In the genomic region with DNA sequence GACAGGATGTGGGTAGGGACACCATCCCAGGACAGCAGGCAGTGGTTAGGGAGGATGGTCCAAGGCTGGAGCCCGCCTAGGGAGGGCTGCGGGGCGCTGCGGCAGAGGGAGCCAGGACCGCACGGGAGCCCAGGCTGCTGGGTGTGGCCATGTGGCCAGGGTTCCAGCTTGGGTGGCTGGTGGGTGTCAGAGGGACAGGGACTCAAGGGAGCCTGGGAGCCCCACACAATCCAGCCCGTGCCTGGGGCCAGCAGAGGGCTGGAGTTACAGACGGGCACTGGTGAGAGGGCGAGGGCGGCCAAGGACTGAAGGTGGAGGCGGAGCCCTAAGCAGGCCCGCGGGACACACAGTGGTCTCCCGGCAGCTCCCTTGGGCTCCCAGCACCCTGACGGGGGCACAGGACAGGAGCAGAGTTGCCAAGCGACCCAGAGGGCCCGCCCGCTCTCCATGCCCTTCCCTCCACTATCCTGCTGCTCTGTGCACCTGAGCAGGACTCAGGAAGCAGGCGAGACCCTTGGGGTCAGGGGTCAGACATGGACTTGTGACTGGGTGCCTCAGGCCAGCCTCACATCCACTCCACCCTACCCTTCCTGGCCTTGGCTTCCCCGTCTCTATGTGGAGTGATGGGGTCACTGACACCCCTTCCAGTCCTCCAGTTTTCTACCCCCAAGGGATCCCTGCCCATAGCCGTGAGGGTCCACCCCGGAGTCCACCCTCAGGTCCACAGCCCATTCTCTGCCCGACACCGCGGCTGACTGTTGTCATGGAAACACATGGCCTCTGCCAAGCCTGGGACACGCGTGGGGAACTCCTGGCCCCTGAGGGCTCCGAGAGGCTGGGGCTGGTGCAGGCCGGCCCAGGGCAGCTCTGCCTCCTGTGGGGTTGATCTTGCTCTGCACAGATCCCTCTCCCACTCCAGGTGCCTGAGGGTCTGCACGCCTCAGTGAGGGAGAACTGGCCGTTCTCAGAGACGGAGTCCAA, we compare ENCODE assay signal across 24 cellular contexts. TPM values are rescaled to one million over a fixed set of nuclear protein-coding genes. Genes with fewer than 3 reads are reported as not detected.
DNase-seq lines count a peak whose midpoint lies in the region; ATAC-seq and TF ChIP-seq lines count a peak whose summit lies in the region.
"Had no signal": no experiment of that assay in that cellular context is flagged by ENCODE, and none has a peak within 500 bp of the region (broad histone marks: within the 10 kb centered on the region; RNA-seq: fewer than 3 reads in every experiment).

No MANE protein-coding gene starts in this region.

- DNase-seq in NCI-H82 (lab: John Stamatoyannopoulos, UW), result peak; percentile 26
- no peak for DNase-seq in NCI-H82 treated with DMSO at 0.1 percent for 48 hours (lab: John Stamatoyannopoulos, UW; ENCODE audit: unreplicated experiment)
- DNase-seq in NT2/D1 (ENCODE audit: low read depth, low spot score), result no peak
- peak; percentile 92 for DNase-seq in chondrocyte (ENCODE audit: low spot score)
- peak; percentile 63 for DNase-seq in spleen
- no peak for DNase-seq in NOMO-1 treated with dmso at 0.1 percent for 144 hours (lab: John Stamatoyannopoulos, UW; ENCODE audit: unreplicated experiment)
- DNase-seq: activated CD4-positive, alpha-beta T cell treated with anti-CD3 and anti-CD28 coated beads, Interleukin-2, amount 50 U/mL, for 4 hours; activated gamma-delta T cell treated with Interleukin-2 at 50 U/mL for 16 hours; amygdala; Calu3; dermis blood vessel endothelial cell; HFFc6; islet precursor cell; Karpas-422; NCI-H1930; NK-92 treated with Interleukin-12 subunit alpha and Interleukin-12 subunit beta, amount 100 ng/mL, for 24 hours; stimulated activated CD4-positive, alpha-beta T cell treated with anti-CD3 and anti-CD28 coated beads, Interleukin-4, amount 100 ng/mL, for 1 hour; stimulated activated naive CD8-positive, alpha-beta T cell treated with anti-CD3 and anti-CD28 coated beads, Interleukin-15, amount 100 ng/mL, for 72 hours; T-helper 9 cell had no signal

- H3K4me1 Mint-ChIP-seq in chondrocyte (ENCODE audit: low read depth), result peaks cover 4% of the 10 kb centered on the region

- peak overlapping the region; percentile 10 for H3K9ac ChIP-seq in NT2/D1 (ENCODE audit: insufficient read length, low read depth)

- no peak overlapping the region for H3K27ac Mint-ChIP-seq in chondrocyte (ENCODE audit: unreplicated experiment)
- H3K27ac Mint-ChIP-seq: HFFc6; stimulated activated naive CD8-positive, alpha-beta T cell treated with anti-CD3 and anti-CD28 coated beads, Interleukin-15, amount 100 ng/mL, for 72 hours had no signal

- intact Hi-C loops in spleen (cut with DNase I; ENCODE audit: low total_unique reads), result loop anchor here (5.0 kb wide), 1 partner anchor 256 kb away; no protein-coding TSS in a partner anchor

- H3K4me3 Mint-ChIP-seq in chondrocyte (ENCODE audit: unreplicated experiment), result no peak overlapping the region
- H3K4me3 Mint-ChIP-seq: HFFc6 had no signal

- H3K27me3 ChIP-seq in NT2/D1 (ENCODE audit: insufficient read depth, insufficient read length) (no peaks in the 10 kb centered on the region), spleen (replicated peaks in 1 of 7) (peaks cover 0 to 28% (median 4%) of the 10 kb centered on the region in 7 donors)

- ATAC-seq in HG03469 (IDR thresholded peaks at IDR 0.05; ENCODE audit: unreplicated experiment), result no peak
- ATAC-seq in GM21825 (IDR thresholded peaks at IDR 0.05; ENCODE audit: unreplicated experiment), result no peak

- no peak for TF ChIP-seq POLR2A in spleen (IDR thresholded peaks at IDR 0.05)

- H3K27ac ChIP-seq in spleen, result no peak overlapping the region
- H3K27ac ChIP-seq: neutrophil, tibial nerve had no signal

- H3K27me3 Mint-ChIP-seq in chondrocyte (ENCODE audit: low read depth), result no peaks in the 10 kb centered on the region
- H3K27me3 Mint-ChIP-seq: stimulated activated naive CD8-positive, alpha-beta T cell treated with anti-CD3 and anti-CD28 coated beads, Interleukin-15, amount 100 ng/mL, for 72 hours had no signal

- WGBS in spleen, 5 donors, result 49 to 58% (median 51%) methylated on average over 21 to 32 of the region's 32 CpGs

- H3K36me3 ChIP-seq in NT2/D1 (ENCODE audit: insufficient read depth, insufficient read length, low read length), result peaks cover 27% of the 10 kb centered on the region
- peaks cover 0 to 25% (median 23%) of the 10 kb centered on the region in 6 donors for H3K36me3 ChIP-seq in spleen

- H3K9me3 ChIP-seq in NT2/D1 (ENCODE audit: insufficient read depth, low read length), result no peaks in the 10 kb centered on the region
- no peaks in the 10 kb centered on the region for H3K9me3 ChIP-seq in spleen
- H3K9me3 ChIP-seq: neutrophil, tibial nerve had no signal

- H3K4me1 ChIP-seq in NT2/D1 (ENCODE audit: insufficient read depth, insufficient read length) (peaks cover 20% of the 10 kb centered on the region), spleen (peaks cover 0 to 11% (median 3%) of the 10 kb centered on the region in 6 donors)

- H3K9me3 Mint-ChIP-seq in chondrocyte (ENCODE audit: low read depth), result no peaks in the 10 kb centered on the region
- H3K9me3 Mint-ChIP-seq: HFFc6; stimulated activated naive CD8-positive, alpha-beta T cell treated with anti-CD3 and anti-CD28 coated beads, Interleukin-15, amount 100 ng/mL, for 72 hours had no signal

- no peak for TF ChIP-seq CTCF in chondrocyte (IDR thresholded peaks at IDR 0.05)
- no peak for TF ChIP-seq CTCF in spleen (IDR thresholded peaks at IDR 0.05 in 8 of 11, conservative IDR thresholded peaks at IDR 0.05 in 3 of 11)

- peaks cover 5% of the 10 kb centered on the region for H3K36me3 Mint-ChIP-seq in chondrocyte (ENCODE audit: low read depth)

- H3K4me3 ChIP-seq in NT2/D1 (ENCODE audit: insufficient read length, low read depth) (no peak overlapping the region), spleen (no peak overlapping the region)
- H3K4me3 ChIP-seq: lung, tibial nerve had no signal

RNA-seq across cellular contexts. Expression of gene MRPL28, which starts 6.9 kb away (rescaled TPM):
- total RNA-seq in chondrocyte (53.4 to 57.7 TPM (median 54.7 TPM) in 3 replicates), spleen (10 to 100 TPM; 38.0 to 64.1 (median 48.0) TPM)
- 100 to 1,000 TPM in 1 of 3 donors, 10 to 100 TPM in 2; 85.0 to 108 (median 85.7) TPM for polyA plus RNA-seq in spleen

RNA-seq across cellular contexts. Expression of gene AXIN1, which starts 10.9 kb away (rescaled TPM):
- total RNA-seq in chondrocyte, result 19.8 to 27.2 TPM (median 26.9 TPM) in 3 replicates
- total RNA-seq in spleen, result 10 to 100 TPM; 22.6 to 27.3 (median 24.8) TPM
- 10 to 100 TPM; 12.9 to 22.7 (median 13.6) TPM for polyA plus RNA-seq in spleen

RNA-seq across cellular contexts. Expression of gene PGAP6, which starts 18.4 kb away (rescaled TPM):
- total RNA-seq in chondrocyte (49.5 to 61.2 TPM (median 59.7 TPM) in 3 replicates), spleen (10 to 100 TPM; 35.7 to 63.2 (median 51.0) TPM)
- polyA plus RNA-seq in spleen, result 10 to 100 TPM; 19.5 to 40.6 (median 32.2) TPM

RNA-seq across cellular contexts. Expression of gene NME4, which starts 33.6 kb away (rescaled TPM):
- total RNA-seq in chondrocyte (176 to 246 TPM (median 231 TPM) in 3 replicates), spleen (10 to 100 TPM; 27.3 to 71.4 (median 50.0) TPM)
- polyA plus RNA-seq in spleen, result 10 to 100 TPM; 43.4 to 75.8 (median 67.7) TPM

RNA-seq across cellular contexts. Expression of gene DECR2, which starts 38.3 kb away (rescaled TPM):
- total RNA-seq in chondrocyte (21.8 to 25.1 TPM (median 22.2 TPM) in 3 replicates), spleen (10 to 100 TPM in 5 of 7 donors, 1 to 10 TPM in 2; 8.9 to 14.8 (median 11.7) TPM)
- 10 to 100 TPM in 2 of 3 donors, 1 to 10 TPM in 1; 9.1 to 19.5 (median 14.1) TPM for polyA plus RNA-seq in spleen

Comparison
In these comparisons a context has a peak if more than half of its experiments do, and no peak if none do; other contexts are left out.
1. DNase-seq: peak in NCI-H82 (single experiment), chondrocyte (single experiment) and spleen (single experiment); none in NCI-H82 treated with DMSO at 0.1 percent for 48 hours (single experiment), NT2/D1 (single experiment) and NOMO-1 treated with dmso at 0.1 percent for 144 hours (single experiment).